8 cellular contexts compared by ENCODE assay signal in the genomic region with DNA sequence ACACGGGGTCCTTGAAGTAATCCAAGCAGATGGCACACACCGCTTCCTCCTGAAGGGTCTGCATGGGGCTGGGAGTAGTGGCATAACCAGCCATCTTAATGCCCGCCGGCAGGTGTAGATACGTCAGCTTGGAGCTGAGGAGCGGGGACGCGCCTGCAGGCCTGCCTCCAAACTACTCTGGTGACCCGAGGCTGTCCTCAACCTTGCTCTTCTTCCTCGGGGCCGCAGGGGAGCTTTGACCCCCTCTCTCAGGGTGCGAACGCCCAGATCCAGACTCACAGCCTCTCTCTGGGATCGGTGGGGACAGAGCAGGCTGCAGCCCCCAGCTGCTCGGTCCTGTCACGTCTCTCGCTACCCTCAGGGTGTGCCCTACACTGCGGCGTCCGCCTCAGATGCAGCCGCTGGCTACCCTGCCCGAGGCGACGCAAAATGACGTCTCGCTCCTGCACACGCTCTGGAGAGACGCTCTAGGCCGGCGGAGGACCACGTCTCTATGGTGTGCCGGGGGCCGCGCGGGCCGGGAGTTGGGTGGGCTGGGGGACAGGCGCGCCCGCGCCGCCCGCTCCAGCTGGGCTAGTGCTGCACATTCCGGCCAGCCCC. TPM values are rescaled to one million over a fixed set of nuclear protein-coding genes. Genes with fewer than 3 reads are reported as not detected.
DNase-seq lines count a peak whose midpoint lies in the region; ATAC-seq and TF ChIP-seq lines count a peak whose summit lies in the region.

TSS of gene TRIM52 (minus strand) at position 424 of the 600 bp plus-strand sequence. CDS start at position 94, 330 bp downstream.

- TF ChIP-seq POLR2A in esophagus muscularis mucosa (IDR thresholded peaks at IDR 0.05; ENCODE audit: low read depth) = peak; percentile 86

- H3K36me3 Mint-ChIP-seq in naive thymus-derived CD8-positive, alpha-beta T cell = peaks cover 0 to 31% (median 1%) of the 10 kb centered on the region in 3 donors
- peaks cover 33% of the 10 kb centered on the region for H3K36me3 Mint-ChIP-seq in stimulated activated naive CD8-positive, alpha-beta T cell treated with anti-CD3 and anti-CD28 coated beads, Interleukin-15, Interleukin-2, amounts not matched to agents 100 ng/mL and 50 ng/mL, for 24 hours (ENCODE audit: low read depth)

- H3K4me1 Mint-ChIP-seq in naive thymus-derived CD8-positive, alpha-beta T cell = peaks cover 32 to 53% (median 51%) of the 10 kb centered on the region in 4 donors
- H3K4me1 Mint-ChIP-seq in stimulated activated naive CD8-positive, alpha-beta T cell treated with anti-CD3 and anti-CD28 coated beads, Interleukin-15, Interleukin-2, amounts not matched to agents 100 ng/mL and 50 ng/mL, for 24 hours (ENCODE audit: low read depth) = peaks cover 48% of the 10 kb centered on the region

- H3K27me3 Mint-ChIP-seq in naive thymus-derived CD8-positive, alpha-beta T cell = no peaks in the 10 kb centered on the region
- H3K27me3 Mint-ChIP-seq in stimulated activated naive CD8-positive, alpha-beta T cell treated with anti-CD3 and anti-CD28 coated beads, Interleukin-15, Interleukin-2, amounts not matched to agents 100 ng/mL and 50 ng/mL, for 24 hours = no peaks in the 10 kb centered on the region

- H3K27ac Mint-ChIP-seq in naive thymus-derived CD8-positive, alpha-beta T cell = peak within 1 kb of the TSS; percentile 93 to 99 (median 98)
- H3K27ac Mint-ChIP-seq in stimulated activated naive CD8-positive, alpha-beta T cell treated with anti-CD3 and anti-CD28 coated beads, Interleukin-15, Interleukin-2, amounts not matched to agents 100 ng/mL and 50 ng/mL, for 24 hours = peak within 1 kb of the TSS; percentile 93

- no peaks in the 10 kb centered on the region for H3K27me3 ChIP-seq in esophagus muscularis mucosa

- no peaks in the 10 kb centered on the region for H3K9me3 Mint-ChIP-seq in naive thymus-derived CD8-positive, alpha-beta T cell
- H3K9me3 Mint-ChIP-seq in stimulated activated naive CD8-positive, alpha-beta T cell treated with anti-CD3 and anti-CD28 coated beads, Interleukin-15, Interleukin-2, amounts not matched to agents 100 ng/mL and 50 ng/mL, for 24 hours = no peaks in the 10 kb centered on the region

- no peaks in the 10 kb centered on the region for H3K9me3 ChIP-seq in esophagus muscularis mucosa

- H3K36me3 ChIP-seq in esophagus muscularis mucosa = peaks cover 10 to 31% (median 17%) of the 10 kb centered on the region in 4 donors

- DNase-seq in CD1c-positive myeloid dendritic cell (ENCODE audit: extremely low spot score) = peak; percentile 92
- DNase-seq in HuH-7.5 (ENCODE audit: low spot score) = peak; percentile 77
- peak; percentile 74 for DNase-seq in activated CD8-positive, alpha-beta memory T cell treated with anti-CD3 and anti-CD28 coated beads, Interleukin-2, amount 50 U/mL, for 24 hours (ENCODE audit: extremely low read depth)
- peak; percentile 97 for DNase-seq in esophagus muscularis mucosa (ENCODE audit: extremely low spot score)
- DNase-seq in naive thymus-derived CD8-positive, alpha-beta T cell = peak; percentile 84 to 95 (median 88)
- DNase-seq in NCI-H1694 treated with DMSO at 0.1 percent for 48 hours (lab: John Stamatoyannopoulos, UW) = no peak

- H3K4me3 Mint-ChIP-seq in naive thymus-derived CD8-positive, alpha-beta T cell = peak within 1 kb of the TSS; percentile 88 to 99 (median 98)
- H3K4me3 Mint-ChIP-seq in stimulated activated naive CD8-positive, alpha-beta T cell treated with anti-CD3 and anti-CD28 coated beads, Interleukin-15, Interleukin-2, amounts not matched to agents 100 ng/mL and 50 ng/mL, for 24 hours = peak within 1 kb of the TSS; percentile 96

- TF ChIP-seq EP300 in esophagus muscularis mucosa (IDR thresholded peaks at IDR 0.05) = no peak

- peaks cover 50 to 59% (median 54%) of the 10 kb centered on the region in 4 donors for H3K4me1 ChIP-seq in esophagus muscularis mucosa

- intact Hi-C loops in esophagus muscularis mucosa (cut with DNase I) = loop anchor here (5.0 kb wide), 1 partner anchor 39 kb away; the partner anchor contains the start of gene TRIM41

- peak; percentile 84 for ATAC-seq in GM21515 (IDR thresholded peaks at IDR 0.05; ENCODE audit: unreplicated experiment)
- peak; percentile 82 to 83 for ATAC-seq in naive thymus-derived CD8-positive, alpha-beta T cell

- 0% methylated on average over 4 of the region's 43 CpGs for WGBS in esophagus muscularis mucosa

- TF ChIP-seq CTCF in esophagus muscularis mucosa (IDR thresholded peaks at IDR 0.05) = no peak

- POLR2A ChIA-PET in naive thymus-derived CD8-positive, alpha-beta T cell (lab: Charles Lee) = interaction anchor here (0.7 to 9.8 kb wide), 23 partner anchors 16 to 1640 kb away, joined by 3 to 284 read pairs (median 7); partner anchors contain the start of genes HNRNPH1, MGAT1, RACK1 and TRIM41

- peak within 1 kb of the TSS; percentile 96 to 100 (median 98) for H3K27ac ChIP-seq in esophagus muscularis mucosa (replicated peaks in 1 of 4)

- H3K4me3 ChIP-seq in esophagus muscularis mucosa = peak within 1 kb of the TSS; percentile 79 to 95 (median 86)

RNA-seq across cellular contexts. Expression of gene TRIM52, which starts in this region (rescaled TPM):
- total RNA-seq in esophagus muscularis mucosa = 10 to 100 TPM; 10.3 to 21.9 (median 18.4) TPM
- 10 to 100 TPM; 62.7 to 64.2 TPM for total RNA-seq in naive thymus-derived CD8-positive, alpha-beta T cell
- polyA plus RNA-seq in naive thymus-derived CD8-positive, alpha-beta T cell = 10 to 100 TPM; 23.6 to 36.3 (median 32.8) TPM
